In the genomic region with DNA sequence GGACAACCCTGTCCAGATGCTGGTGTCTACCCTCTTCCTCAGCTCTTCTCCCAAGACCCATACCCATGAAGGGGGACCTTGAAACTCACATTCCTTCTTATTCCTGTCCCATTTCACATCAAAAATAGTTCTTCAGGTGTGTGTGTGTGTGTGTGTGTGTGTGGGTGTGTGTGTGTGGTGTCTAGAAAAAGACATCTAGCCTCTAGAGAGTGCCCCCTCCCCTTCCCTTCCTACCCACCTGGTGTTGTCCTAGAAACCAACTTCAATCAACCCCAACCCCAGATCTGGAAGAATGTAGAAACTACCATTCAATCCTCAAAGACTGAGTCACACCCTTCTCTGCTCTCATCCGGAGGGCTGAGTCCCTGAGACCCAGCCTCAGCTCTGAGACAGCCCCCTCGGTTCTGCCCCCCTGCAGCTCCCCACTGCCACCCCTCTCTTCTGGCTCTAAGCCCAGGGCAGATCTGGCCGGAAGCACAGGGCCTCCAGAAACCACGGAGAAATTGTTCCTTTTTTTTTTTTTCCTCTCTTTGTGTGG, we compare ENCODE assay signal across 9 cellular contexts. TPM values are rescaled to one million over a fixed set of nuclear protein-coding genes. Genes with fewer than 3 reads are reported as not detected.
DNase-seq lines count a peak whose midpoint lies in the region; ATAC-seq and TF ChIP-seq lines count a peak whose summit lies in the region.
"Had no signal": no experiment of that assay in that cellular context is flagged by ENCODE, and none has a peak within 500 bp of the region (broad histone marks: within the 10 kb centered on the region; RNA-seq: fewer than 3 reads in every experiment).

No MANE protein-coding gene starts in this region.

- H4K5ac ChIP-seq in IMR-90 (ENCODE audit: low read depth, low read length) = no peak overlapping the region

- no TSS peak for BruUV-seq in IMR-90 (replicated peaks; lab: Mats Ljungman, UMichigan)

- H2BK5ac ChIP-seq in IMR-90 (ENCODE audit: low read depth, low read length, poor library complexity, severe bottlenecking) = no peak overlapping the region

- dilution Hi-C loops in IMR-90 (cut with HindIII; ENCODE audit: low sequenced_read_pairs, unreplicated experiment) = no loop called here

- no peak for TF ChIP-seq RAD21 in IMR-90 (IDR thresholded peaks at IDR 0.05; ENCODE audit: low read length)

- H3K27me3 ChIP-seq in CD4-positive, CD25-positive, alpha-beta regulatory T cell (ENCODE audit: control insufficient read depth, insufficient read depth, low read length) = no peaks in the 10 kb centered on the region
- H3K27me3 ChIP-seq in IMR-90 (ENCODE audit: control insufficient read depth, insufficient read depth, low read length) (peaks cover 11% of the 10 kb centered on the region), hepatocyte (no peaks in the 10 kb centered on the region)

- H4K8ac ChIP-seq in IMR-90 (ENCODE audit: low read depth in 2 of 2, low read length in 2 of 2) = no peak overlapping the region; a peak in 1 of 4 replicates

- no peaks in the 10 kb centered on the region for H4K20me1 ChIP-seq in IMR-90 (ENCODE audit: insufficient read depth, low read length)
- H4K20me1 ChIP-seq in hepatocyte (ENCODE audit: insufficient read depth, poor library complexity, severe bottlenecking) = no peaks in the 10 kb centered on the region

- H3K4me2 ChIP-seq in IMR-90 (ENCODE audit: low read depth, low read length) = no peak overlapping the region
- H3K4me2 ChIP-seq in hepatocyte = no peak overlapping the region

- H3K9me3 ChIP-seq in CD4-positive, CD25-positive, alpha-beta regulatory T cell (ENCODE audit: control insufficient read depth in 2 of 2, low read length in 2 of 2) = no peaks in the 10 kb centered on the region
- H3K9me3 ChIP-seq in IMR-90 (ENCODE audit: control insufficient read depth, insufficient read depth, low read length) (no peaks in the 10 kb centered on the region), hepatocyte (ENCODE audit: low read depth) (no peaks in the 10 kb centered on the region)
- H3K9me3 ChIP-seq: psoas muscle had no signal

- peak overlapping the region; percentile 77 for H3K27ac ChIP-seq in CD4-positive, CD25-positive, alpha-beta regulatory T cell (ENCODE audit: insufficient read depth, low read length, poor library complexity, severe bottlenecking)
- no peak overlapping the region for H3K27ac ChIP-seq in IMR-90 (ENCODE audit: insufficient read depth, low read length)
- H3K27ac ChIP-seq in hepatocyte = no peak overlapping the region
- H3K27ac ChIP-seq: psoas muscle had no signal

- intact Hi-C loops in IMR-90 (cut with micrococcal nuclease) = no loop called here

- no peak overlapping the region for H3K9ac ChIP-seq in IMR-90 (ENCODE audit: low read depth, low read length)

- TF ChIP-seq CTCF in IMR-90 (conservative IDR thresholded peaks at IDR 0.05; ENCODE audit: low read depth, low read length) (no peak), hepatocyte (IDR thresholded peaks at IDR 0.05; ENCODE audit: poor library complexity) (no peak), glutamatergic neuron (IDR thresholded peaks at IDR 0.05; ENCODE audit: partially characterized antibody, unreplicated experiment) (no peak)

- H3K4me1 Mint-ChIP-seq in CD4-positive, CD25-positive, alpha-beta regulatory T cell = peaks cover 10 to 75% (median 47%) of the 10 kb centered on the region in 4 donors
- H3K4me1 Mint-ChIP-seq in glutamatergic neuron (ENCODE audit: low read depth, unreplicated experiment) = peaks cover 7% of the 10 kb centered on the region

- H3K36me3 ChIP-seq in CD4-positive, CD25-positive, alpha-beta regulatory T cell (ENCODE audit: control insufficient read depth, insufficient read depth, low read length) = peaks cover 14% of the 10 kb centered on the region
- H3K36me3 ChIP-seq in IMR-90 (ENCODE audit: control insufficient read depth, insufficient read depth, low read length) (no peaks in the 10 kb centered on the region), hepatocyte (replicated peaks; ENCODE audit: insufficient read depth, low read depth) (no peaks in the 10 kb centered on the region)

- H3K18ac ChIP-seq in IMR-90 (ENCODE audit: low read depth, low read length) = no peak overlapping the region

- peaks cover 69% of the 10 kb centered on the region for H3K4me1 ChIP-seq in CD4-positive, CD25-positive, alpha-beta regulatory T cell (ENCODE audit: control insufficient read depth, insufficient read depth, low read length, poor library complexity, severe bottlenecking)
- H3K4me1 ChIP-seq in IMR-90 (ENCODE audit: control insufficient read depth, insufficient read depth, low read length) (peaks cover 7% of the 10 kb centered on the region), hepatocyte (ENCODE audit: insufficient read depth) (peaks cover 15% of the 10 kb centered on the region)

- peaks cover 8% of the 10 kb centered on the region for H3K36me3 Mint-ChIP-seq in CD4-positive, CD25-positive, alpha-beta regulatory T cell
- H3K36me3 Mint-ChIP-seq in glutamatergic neuron (ENCODE audit: unreplicated experiment) = no peaks in the 10 kb centered on the region

- H4K91ac ChIP-seq in IMR-90 (ENCODE audit: insufficient read depth, low read depth, low read length) = no peak overlapping the region

- H3K79me1 ChIP-seq in IMR-90 (ENCODE audit: low read depth in 1 of 2, low read length in 2 of 2) = no peaks in the 10 kb centered on the region

- H3K4ac ChIP-seq in IMR-90 (ENCODE audit: low read depth, low read length) = no peak overlapping the region

- CTCF ChIA-PET in IMR-90 (lab: Yijun Ruan, JAX) = no interaction called here

- peak overlapping the region; percentile 88 to 98 (median 96) for H3K4me3 Mint-ChIP-seq in CD4-positive, CD25-positive, alpha-beta regulatory T cell
- no peak overlapping the region for H3K4me3 Mint-ChIP-seq in glutamatergic neuron (ENCODE audit: unreplicated experiment)

- H3K27me3 Mint-ChIP-seq in CD4-positive, CD25-positive, alpha-beta regulatory T cell = no peaks in the 10 kb centered on the region
- peaks cover 11% of the 10 kb centered on the region for H3K27me3 Mint-ChIP-seq in glutamatergic neuron (ENCODE audit: unreplicated experiment)

- no peak overlapping the region for H2BK15ac ChIP-seq in IMR-90 (ENCODE audit: low read depth, low read length)

- H2BK20ac ChIP-seq in IMR-90 (ENCODE audit: low read depth, low read length) = no peak overlapping the region

- no peak overlapping the region for H2AK5ac ChIP-seq in IMR-90 (ENCODE audit: low read depth, low read length)

- H3K14ac ChIP-seq in IMR-90 (replicated peaks; ENCODE audit: low read depth, low read length) = no peak overlapping the region

- H3K9me2 ChIP-seq in hepatocyte (replicated peaks; ENCODE audit: insufficient read depth) = no peaks in the 10 kb centered on the region

- H2AFZ ChIP-seq in IMR-90 (replicated peaks; ENCODE audit: low read length, poor library complexity) (peak overlapping the region; percentile 76), hepatocyte (no peak overlapping the region)

- H3K23ac ChIP-seq in IMR-90 (ENCODE audit: low read depth, low read length) = no peak overlapping the region

- DNase-seq in CD4-positive, CD25-positive, alpha-beta regulatory T cell = peak; percentile 34 to 56 (median 38)
- DNase-seq in IMR-90 = peak; percentile 36
- peak; percentile 89 for DNase-seq in UCSD-AML1 (lab: John Stamatoyannopoulos, UW; ENCODE audit: unreplicated experiment)
- peak; percentile 28 for DNase-seq in hepatocyte (ENCODE audit: low spot score)
- DNase-seq in putamen (ENCODE audit: low spot score) = no peak
- no peak for DNase-seq in NCI-H446 treated with DMSO at 0.1 percent for 48 hours (lab: John Stamatoyannopoulos, UW)
- DNase-seq in NCI-H2081 treated with DMSO at 0.1 percent for 48 hours (lab: John Stamatoyannopoulos, UW) = no peak
- no peak for DNase-seq in glutamatergic neuron

- peak overlapping the region; percentile 63 for H3K4me3 ChIP-seq in CD4-positive, CD25-positive, alpha-beta regulatory T cell (ENCODE audit: low read depth, low read length)
- H3K4me3 ChIP-seq in IMR-90 (ENCODE audit: insufficient read depth, low read depth, low read length) (no peak overlapping the region), hepatocyte (no peak overlapping the region)
- H3K4me3 ChIP-seq: psoas muscle had no signal

- H3K9me3 Mint-ChIP-seq in CD4-positive, CD25-positive, alpha-beta regulatory T cell = no peaks in the 10 kb centered on the region
- H3K9me3 Mint-ChIP-seq in glutamatergic neuron (ENCODE audit: unreplicated experiment) = peaks cover 8% of the 10 kb centered on the region

- H3K27ac Mint-ChIP-seq in CD4-positive, CD25-positive, alpha-beta regulatory T cell = peak overlapping the region; percentile 92 to 99 (median 92)
- H3K27ac Mint-ChIP-seq in glutamatergic neuron (ENCODE audit: unreplicated experiment) = no peak overlapping the region

- H3K79me2 ChIP-seq in hepatocyte = no peaks in the 10 kb centered on the region

- no peak overlapping the region for H2AK9ac ChIP-seq in IMR-90 (replicated peaks; ENCODE audit: low read depth, low read length, poor library complexity)

- H2BK120ac ChIP-seq in IMR-90 (ENCODE audit: low read depth, low read length) = no peak overlapping the region

- peak; percentile 15 to 26 for ATAC-seq in CD4-positive, CD25-positive, alpha-beta regulatory T cell (ENCODE audit: low read depth in 2 of 2)
- no peak for ATAC-seq in IMR-90 (ENCODE audit: low read depth)
- ATAC-seq: psoas muscle had no signal

- no peak for TF ChIP-seq POLR2A in IMR-90 (IDR thresholded peaks at IDR 0.05; ENCODE audit: low read depth, low read length)

- H3K56ac ChIP-seq in IMR-90 (ENCODE audit: extremely low read depth, insufficient read depth, low read length) = no peak overlapping the region

- H3K9me1 ChIP-seq in IMR-90 (ENCODE audit: insufficient read depth, low read length) = peaks cover 8% of the 10 kb centered on the region

- 0% methylated on average over 2 of the region's 4 CpGs; no CpG with 5 or more reads in 1 of the 2 experiments for WGBS in IMR-90 (ENCODE audit: extremely low coverage in 2 of 2, insufficient read length in 1 of 2), 2 experiments
- WGBS in hepatocyte (ENCODE audit: low lambda C conversion rate, missing lambda C conversion rate) = 21% methylated on average over 3 of the region's 4 CpGs

- POLR2A ChIA-PET in IMR-90 (lab: Charles Lee; ENCODE audit: unreplicated experiment) = no interaction called here

- in situ Hi-C loops in IMR-90 (cut with MboI; ENCODE audit: low sequenced_read_pairs) = no loop called here

RNA-seq across cellular contexts. Expression of a gene that starts 3.5 kb away (rescaled TPM):
- 56.1 TPM for total RNA-seq in CD4-positive, CD25-positive, alpha-beta regulatory T cell
- 10 to 100 TPM; 16.7 to 33.0 (median 30.1) TPM for polyA plus RNA-seq in CD4-positive, CD25-positive, alpha-beta regulatory T cell
- total RNA-seq in IMR-90 (2012; rRNA removed) (0.54 and 0.83 TPM in 2 replicates), hepatocyte (2.8 and 3.6 TPM in 2 replicates), glutamatergic neuron (ENCODE audit: unreplicated experiment) (0.44 TPM)
- polyA plus RNA-seq in IMR-90 (2012; rRNA removed) (0.99 and 1.2 TPM in 2 replicates), hepatocyte (5.4 and 8.3 TPM in 2 replicates)
- polyA plus RNA-seq in IMR-90 (2012; cell fraction: cytosol; rRNA removed) = 0.80 and 0.93 TPM in 2 replicates
- 1.3 and 4.5 TPM in 2 replicates for polyA plus RNA-seq in IMR-90 (2012; cell fraction: nucleus; rRNA removed; ENCODE audit: low replicate concordance)

RNA-seq across cellular contexts. Expression of a gene that starts 22.5 kb away (rescaled TPM):
- 40.7 TPM for total RNA-seq in CD4-positive, CD25-positive, alpha-beta regulatory T cell
- 1 to 10 TPM; 3.4 to 7.0 (median 5.8) TPM for polyA plus RNA-seq in CD4-positive, CD25-positive, alpha-beta regulatory T cell
- total RNA-seq in IMR-90 (2012; rRNA removed) (4.8 and 5.8 TPM in 2 replicates), hepatocyte (9.5 and 16.1 TPM in 2 replicates), glutamatergic neuron (ENCODE audit: unreplicated experiment) (34.1 TPM)
- polyA plus RNA-seq in IMR-90 (2012; rRNA removed) (21.4 and 24.3 TPM in 2 replicates), hepatocyte (34.9 and 39.7 TPM in 2 replicates)
- polyA plus RNA-seq in IMR-90 (2012; cell fraction: cytosol; rRNA removed) = 8.3 and 9.1 TPM in 2 replicates
- 60.7 and 76.3 TPM in 2 replicates for polyA plus RNA-seq in IMR-90 (2012; cell fraction: nucleus; rRNA removed; ENCODE audit: low replicate concordance)

RNA-seq across cellular contexts. Expression of a gene that starts 25.0 kb away (rescaled TPM):
- total RNA-seq in CD4-positive, CD25-positive, alpha-beta regulatory T cell = not detected
- polyA plus RNA-seq in CD4-positive, CD25-positive, alpha-beta regulatory T cell = under 1 TPM in 1 of 4 donors, not detected in 3; 0.60 TPM
- total RNA-seq in IMR-90 (2012; rRNA removed) (under 0.01 and 0.36 TPM in 2 replicates), hepatocyte (0.20 and 1.8 TPM in 2 replicates), glutamatergic neuron (ENCODE audit: unreplicated experiment) (not detected)
- polyA plus RNA-seq in IMR-90 (2012; rRNA removed) (0.27 and 0.31 TPM in 2 replicates), hepatocyte (1.6 and 1.9 TPM in 2 replicates)
- 0.15 and 0.93 TPM in 2 replicates for polyA plus RNA-seq in IMR-90 (2012; cell fraction: cytosol; rRNA removed)
- polyA plus RNA-seq in IMR-90 (2012; cell fraction: nucleus; rRNA removed; ENCODE audit: low replicate concordance) = 0.36 and 0.54 TPM in 2 replicates

RNA-seq across cellular contexts. Expression of a gene that starts 49.9 kb away (rescaled TPM):
- 6.0 TPM for total RNA-seq in CD4-positive, CD25-positive, alpha-beta regulatory T cell
- polyA plus RNA-seq in CD4-positive, CD25-positive, alpha-beta regulatory T cell = 1 to 10 TPM; 1.4 to 5.1 (median 3.7) TPM
- total RNA-seq in IMR-90 (2012; rRNA removed) (5.0 and 10.3 TPM in 2 replicates), hepatocyte (7.6 and 10.7 TPM in 2 replicates), glutamatergic neuron (ENCODE audit: unreplicated experiment) (13.0 TPM)
- polyA plus RNA-seq in IMR-90 (2012; rRNA removed) (1.2 and 2.1 TPM in 2 replicates), hepatocyte (1.8 and 2.1 TPM in 2 replicates)
- 0.08 and 0.53 TPM in 2 replicates for polyA plus RNA-seq in IMR-90 (2012; cell fraction: cytosol; rRNA removed)
- polyA plus RNA-seq in IMR-90 (2012; cell fraction: nucleus; rRNA removed; ENCODE audit: low replicate concordance) = 0.45 and 3.6 TPM in 2 replicates

Comparison
In these comparisons a context has a peak if more than half of its experiments do, and no peak if none do; other contexts are left out.
1. DNase-seq: peak in CD4-positive, CD25-positive, alpha-beta regulatory T cell (3 of 3), IMR-90 (single experiment), UCSD-AML1 (single experiment) and hepatocyte (single experiment); none in putamen (single experiment), NCI-H446 treated with DMSO at 0.1 percent for 48 hours (single experiment), NCI-H2081 treated with DMSO at 0.1 percent for 48 hours (single experiment) and glutamatergic neuron (single experiment).
2. RNA of a gene that starts 3.5 kb away (total RNA-seq): 56.1 TPM in CD4-positive, CD25-positive, alpha-beta regulatory T cell (single experiment); 2.8 to 3.6 TPM in hepatocyte, 0.54 to 0.83 TPM in IMR-90 and 0.44 TPM in glutamatergic neuron (single experiment); every median in the first group is over 10 times any median in the second.